In the genomic region with DNA sequence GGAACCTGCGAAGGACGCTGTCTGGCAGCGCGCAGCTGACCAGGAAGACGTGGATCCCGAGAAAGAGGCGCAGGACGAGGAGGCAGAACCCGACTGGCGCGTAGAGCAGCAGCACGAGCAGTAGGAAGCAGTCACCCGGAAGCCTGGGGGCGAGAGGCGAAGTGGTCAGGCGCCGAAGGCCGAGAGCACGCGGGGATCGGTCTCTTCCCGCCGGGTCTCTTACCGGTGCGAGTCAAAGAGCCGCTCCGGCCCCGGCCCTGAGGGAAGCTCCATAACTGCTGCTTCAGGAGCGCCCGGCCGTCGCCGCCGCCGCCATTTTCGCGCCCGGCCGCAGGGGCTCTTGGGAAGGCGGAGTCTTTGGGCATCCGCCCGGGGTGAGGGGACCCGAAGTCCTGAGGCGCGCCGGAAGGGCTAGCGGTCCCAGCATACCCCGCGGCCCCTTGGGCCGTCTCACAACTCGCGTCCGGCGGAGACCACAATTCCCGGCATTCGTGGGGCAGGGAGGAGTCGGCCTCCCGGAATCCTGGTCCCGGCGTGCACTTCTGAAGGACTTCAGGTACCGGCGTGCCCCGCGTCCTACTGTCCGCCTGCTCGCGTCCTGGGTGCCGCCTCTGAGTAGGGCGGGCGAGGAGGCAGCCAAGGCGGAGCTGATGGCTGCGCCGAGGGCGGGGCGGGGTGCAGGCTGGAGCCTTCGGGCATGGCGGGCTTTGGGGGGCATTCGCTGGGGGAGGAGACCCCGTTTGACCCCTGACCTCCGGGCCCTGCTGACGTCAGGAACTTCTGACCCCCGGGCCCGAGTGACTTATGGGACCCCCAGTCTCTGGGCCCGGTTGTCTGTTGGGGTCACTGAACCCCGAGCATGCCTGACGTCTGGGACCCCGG, we compare ENCODE assay signal across 8 cellular contexts. TPM values are rescaled to one million over a fixed set of nuclear protein-coding genes. Genes with fewer than 3 reads are reported as not detected.
DNase-seq lines count a peak whose midpoint lies in the region; ATAC-seq and TF ChIP-seq lines count a peak whose summit lies in the region.

A gene with protein sequence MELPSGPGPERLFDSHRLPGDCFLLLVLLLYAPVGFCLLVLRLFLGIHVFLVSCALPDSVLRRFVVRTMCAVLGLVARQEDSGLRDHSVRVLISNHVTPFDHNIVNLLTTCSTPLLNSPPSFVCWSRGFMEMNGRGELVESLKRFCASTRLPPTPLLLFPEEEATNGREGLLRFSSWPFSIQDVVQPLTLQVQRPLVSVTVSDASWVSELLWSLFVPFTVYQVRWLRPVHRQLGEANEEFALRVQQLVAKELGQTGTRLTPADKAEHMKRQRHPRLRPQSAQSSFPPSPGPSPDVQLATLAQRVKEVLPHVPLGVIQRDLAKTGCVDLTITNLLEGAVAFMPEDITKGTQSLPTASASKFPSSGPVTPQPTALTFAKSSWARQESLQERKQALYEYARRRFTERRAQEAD (minus strand): TSS at position 350 of the 882 bp plus-strand sequence. CDS start 77 bp downstream, at position 273.
Gene HTRA2, plus strand, starts transcription at position 577 of the 882 bp plus-strand sequence. Its CDS starts 74 bp downstream, at position 651.

- H3K4me3 Mint-ChIP-seq in activated CD4-positive, alpha-beta T cell treated with anti-CD3 and anti-CD28 coated beads, Interleukin-2, amount 10 ng/mL, durations not matched to agents 24 days and 14 days, result peak within 1 kb of the TSS; percentile 96

- no peaks in the 10 kb centered on the region for H3K9me3 ChIP-seq in BE2C

- H3K27me3 ChIP-seq in BE2C, result no peaks in the 10 kb centered on the region

- peaks cover 31% of the 10 kb centered on the region for H3K36me3 ChIP-seq in BE2C

- no peak for TF ChIP-seq CTCF in BE2C (IDR thresholded peaks at IDR 0.05; ENCODE audit: low read depth, low read length)
- TF ChIP-seq CTCF in coronary artery (IDR thresholded peaks at IDR 0.05), result no peak

- DNase-seq in BE2C (peak; percentile 94), GM19240 (ENCODE audit: insufficient read length, low spot score) (peak; percentile 96), NCI-H526 treated with DMSO at 0.1 percent for 48 hours (lab: John Stamatoyannopoulos, UW) (peak; percentile 93), coronary artery (ENCODE audit: low spot score) (peak; percentile 100), left colon (peak; percentile 97 to 99)
- peak; percentile 97 for DNase-seq in activated CD4-positive, alpha-beta T cell treated with anti-CD3 and anti-CD28 coated beads, Interleukin-2, amount 10 ng/mL, durations not matched to agents 24 days and 14 days
- DNase-seq in stimulated activated CD4-positive, alpha-beta T cell treated with anti-CD3 and anti-CD28 coated beads, Interleukin-1b, Interleukin-23, amount 100 ng/mL, for 48 hours, result peak; percentile 96

- H3K4me3 ChIP-seq in BE2C (ENCODE audit: low read depth, low read length), result peak within 1 kb of the TSS; percentile 87
- H3K4me3 ChIP-seq in coronary artery, result peak within 1 kb of the TSS; percentile 94

- peaks cover 58% of the 10 kb centered on the region for H3K36me3 Mint-ChIP-seq in activated CD4-positive, alpha-beta T cell treated with anti-CD3 and anti-CD28 coated beads, Interleukin-2, amount 10 ng/mL, durations not matched to agents 24 days and 14 days (ENCODE audit: low read depth)

- peak; percentile 78 for ATAC-seq in HG03460 (IDR thresholded peaks at IDR 0.05; ENCODE audit: unreplicated experiment)
- ATAC-seq in left colon, result peak; percentile 83

- peak within 1 kb of the TSS; percentile 83 to 92 for H3K27ac ChIP-seq in coronary artery

- H3K27me3 Mint-ChIP-seq in activated CD4-positive, alpha-beta T cell treated with anti-CD3 and anti-CD28 coated beads, Interleukin-2, amount 10 ng/mL, durations not matched to agents 24 days and 14 days, result no peaks in the 10 kb centered on the region

- no peaks in the 10 kb centered on the region for H3K9me3 Mint-ChIP-seq in activated CD4-positive, alpha-beta T cell treated with anti-CD3 and anti-CD28 coated beads, Interleukin-2, amount 10 ng/mL, durations not matched to agents 24 days and 14 days

- H3K4me1 ChIP-seq in BE2C, result no peaks in the 10 kb centered on the region

- intact Hi-C loops in activated CD4-positive, alpha-beta T cell treated with anti-CD3 and anti-CD28 coated beads, Interleukin-2, amount 10 ng/mL, durations not matched to agents 24 days and 14 days (cut with micrococcal nuclease), result loop anchor here (1.0 kb wide), 9 partner anchors 12 to 429 kb away; partner anchors contain the start of genes DOK1, INO80B, MRPL53 and POLE4
- intact Hi-C loops in left colon (cut with DNase I, micrococcal nuclease), result no loop called here

- H3K4me1 Mint-ChIP-seq in activated CD4-positive, alpha-beta T cell treated with anti-CD3 and anti-CD28 coated beads, Interleukin-2, amount 10 ng/mL, durations not matched to agents 24 days and 14 days, result peaks cover 35% of the 10 kb centered on the region

- H3K27ac Mint-ChIP-seq in activated CD4-positive, alpha-beta T cell treated with anti-CD3 and anti-CD28 coated beads, Interleukin-2, amount 10 ng/mL, durations not matched to agents 24 days and 14 days, result peak within 1 kb of the TSS; percentile 96

RNA-seq across cellular contexts. Expression of the first gene that starts in this region (rescaled TPM):
- polyA plus RNA-seq in BE2C (2012; ENCODE audit: insufficient read depth, insufficient read length, low read depth), result 222 TPM
- total RNA-seq in activated CD4-positive, alpha-beta T cell treated with anti-CD3 and anti-CD28 coated beads, Interleukin-2, amount 10 ng/mL, durations not matched to agents 24 days and 14 days, result 170 and 173 TPM in 2 replicates
- total RNA-seq in left colon, result 100 to 1,000 TPM; 124 to 133 TPM

RNA-seq across cellular contexts. Expression of gene HTRA2, which starts in this region (rescaled TPM):
- polyA plus RNA-seq in BE2C (2012; ENCODE audit: insufficient read depth, insufficient read length, low read depth), result 52.4 TPM
- total RNA-seq in activated CD4-positive, alpha-beta T cell treated with anti-CD3 and anti-CD28 coated beads, Interleukin-2, amount 10 ng/mL, durations not matched to agents 24 days and 14 days, result 49.6 and 56.4 TPM in 2 replicates
- total RNA-seq in left colon, result 10 to 100 TPM; 22.3 to 23.0 TPM

Comparison
In these comparisons a context has a peak if more than half of its experiments do, and no peak if none do; other contexts are left out.
1. Peak in every context shown above with its lines: DNase-seq, ATAC-seq, H3K4me3 ChIP-seq and H3K27ac ChIP-seq.